ENCODE assay signal across 7 cellular contexts in genomic region chr2:215917953-215918620, GRCh38.
DNase-seq lines count a peak whose midpoint lies in the region; ATAC-seq lines count a peak whose summit lies in the region.

No MANE protein-coding gene starts in this region.

- CTCF ChIA-PET in CD4-positive, alpha-beta memory T cell (lab: Charles Lee; ENCODE audit: partially characterized antibody), result interaction anchor here (1.4 to 2.0 kb wide), 3 partner anchors 10 to 463 kb away, joined by 3 to 4 read pairs (median 4); no protein-coding TSS in a partner anchor

- POLR2A ChIA-PET in CD4-positive, alpha-beta memory T cell (lab: Charles Lee; ENCODE audit: partially characterized antibody), result no interaction called here

- no peaks in the 10 kb centered on the region for H3K27me3 ChIP-seq in CD4-positive, alpha-beta memory T cell (ENCODE audit: insufficient read depth, low read length)

- no peak overlapping the region for H3K27ac Mint-ChIP-seq in CD4-positive, alpha-beta memory T cell

- no peaks in the 10 kb centered on the region for H3K9me3 Mint-ChIP-seq in CD4-positive, alpha-beta memory T cell

- H3K4me3 Mint-ChIP-seq in CD4-positive, alpha-beta memory T cell, result no peak overlapping the region

- no peaks in the 10 kb centered on the region for H3K4me1 ChIP-seq in CD4-positive, alpha-beta memory T cell (ENCODE audit: insufficient read depth, low read length)

- intact Hi-C loops in CD4-positive, alpha-beta memory T cell (cut with micrococcal nuclease), result no loop called here

- no peak overlapping the region for H3K4me3 ChIP-seq in CD4-positive, alpha-beta memory T cell (ENCODE audit: low read length in 2 of 2)

- ATAC-seq in GM18870 (IDR thresholded peaks at IDR 0.05; ENCODE audit: unreplicated experiment) (peak; percentile 89), HG02588 (IDR thresholded peaks at IDR 0.05; ENCODE audit: unreplicated experiment) (peak; percentile 78)

- no peaks in the 10 kb centered on the region for H3K36me3 ChIP-seq in CD4-positive, alpha-beta memory T cell (ENCODE audit: insufficient read depth, low read length)

- H3K9me3 ChIP-seq in CD4-positive, alpha-beta memory T cell (ENCODE audit: control insufficient read depth in 1 of 2, low read length in 2 of 2), result no peaks in the 10 kb centered on the region

- peaks cover 1 to 4% of the 10 kb centered on the region in 2 donors for H3K27me3 Mint-ChIP-seq in CD4-positive, alpha-beta memory T cell

- no peak overlapping the region for H3K27ac ChIP-seq in CD4-positive, alpha-beta memory T cell (ENCODE audit: low read depth, low read length)

- H3K4me1 Mint-ChIP-seq in CD4-positive, alpha-beta memory T cell, result no peaks in the 10 kb centered on the region

- peak; percentile 21 for DNase-seq in NCI-H526 treated with DMSO at 0.1 percent for 48 hours (lab: John Stamatoyannopoulos, UW)
- peak; percentile 76 for DNase-seq in iris pigment epithelial cell (ENCODE audit: low read depth)
- DNase-seq in CD4-positive, alpha-beta memory T cell, result no peak
- no peak for DNase-seq in GF-D8 (lab: John Stamatoyannopoulos, UW)
- DNase-seq in ureter (ENCODE audit: low spot score), result no peak

- H3K36me3 Mint-ChIP-seq in CD4-positive, alpha-beta memory T cell, result no peaks in the 10 kb centered on the region

Comparison
In these comparisons a context has a peak if more than half of its experiments do, and no peak if none do; other contexts are left out.
1. DNase-seq: peak in NCI-H526 treated with DMSO at 0.1 percent for 48 hours (single experiment) and iris pigment epithelial cell (single experiment); none in CD4-positive, alpha-beta memory T cell (0 of 5), GF-D8 (single experiment) and ureter (single experiment).